ENCODE assay signal across 8 cellular contexts in the genomic region with DNA sequence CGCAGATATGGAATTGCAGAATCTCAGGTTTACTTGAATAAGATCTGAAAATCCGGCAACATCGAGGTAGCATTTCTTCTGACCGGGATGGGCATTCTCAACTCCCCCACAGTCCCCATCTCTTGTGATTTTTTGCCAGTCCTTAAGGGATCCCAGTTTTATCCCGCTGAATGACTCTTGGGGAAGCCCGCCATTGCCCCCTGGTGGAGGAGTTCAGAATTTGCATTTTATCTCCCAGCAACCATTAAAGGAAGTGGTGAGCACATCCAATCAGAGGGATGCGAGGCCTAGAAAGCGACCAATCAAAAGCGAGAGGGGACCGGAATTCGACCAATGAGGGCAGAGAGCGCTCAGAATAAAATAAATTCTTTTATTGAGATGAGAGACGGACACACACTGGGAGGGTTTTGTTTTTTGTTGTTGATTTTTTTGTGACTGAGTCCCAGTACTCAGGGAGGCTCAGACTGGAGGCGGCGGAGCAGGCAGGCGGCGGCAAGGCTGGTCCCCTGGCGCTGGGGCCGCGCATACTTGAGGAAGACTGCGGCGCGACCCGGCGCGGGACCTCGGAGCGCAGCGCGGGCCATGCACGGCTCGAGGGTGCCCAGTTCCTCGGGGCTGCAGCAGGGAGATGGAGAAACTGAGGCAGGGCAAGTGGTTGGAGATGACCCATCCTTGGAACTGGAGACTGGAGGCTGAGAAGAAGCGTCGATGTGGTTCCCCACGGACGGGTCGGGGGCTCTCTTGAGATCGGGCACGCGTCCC. TPM values are rescaled to one million over a fixed set of nuclear protein-coding genes. Genes with fewer than 3 reads are reported as not detected.
DNase-seq lines count a peak whose midpoint lies in the region; ATAC-seq and TF ChIP-seq lines count a peak whose summit lies in the region.

No MANE protein-coding gene starts in this region.

- no peak overlapping the region for H3K4me3 ChIP-seq in choroid plexus epithelial cell (ENCODE audit: low read depth, low read length)

- peak; percentile 40 for ATAC-seq in HG03432 (IDR thresholded peaks at IDR 0.05; ENCODE audit: unreplicated experiment)
- ATAC-seq in left lobe of liver: peak; percentile 70
- no peak for ATAC-seq in HG02973 (IDR thresholded peaks at IDR 0.05; ENCODE audit: unreplicated experiment)

- peak; percentile 95 for DNase-seq in CD1c-positive myeloid dendritic cell (ENCODE audit: extremely low spot score)
- DNase-seq in NCI-H69 (lab: John Stamatoyannopoulos, UW): peak; percentile 91
- DNase-seq in activated CD4-positive, alpha-beta T cell treated with anti-CD3 and anti-CD28 coated beads for 48 hours: peak; percentile 82
- DNase-seq in choroid plexus epithelial cell (ENCODE audit: low read depth): peak; percentile 97
- peak; percentile 78 for DNase-seq in left lobe of liver (ENCODE audit: low spot score)
- DNase-seq in stimulated activated CD4-positive, alpha-beta T cell treated with anti-CD3 and anti-CD28 coated beads, Interleukin-4, amount 100 ng/mL, for 48 hours (ENCODE audit: low read depth in 2 of 2): peak; percentile 57 to 59

- peak; percentile 93 for TF ChIP-seq CTCF in choroid plexus epithelial cell (conservative IDR thresholded peaks at IDR 0.05; ENCODE audit: low read depth, low read length)

RNA-seq across cellular contexts. Expression of a gene that starts 3.9 kb away (rescaled TPM):
- total RNA-seq in left lobe of liver: not detected

RNA-seq across cellular contexts. Expression of a gene that starts 4.5 kb away (rescaled TPM):
- total RNA-seq in left lobe of liver: 3.8 TPM

RNA-seq across cellular contexts. Expression of a gene that starts 30.8 kb away (rescaled TPM):
- 7.7 TPM for total RNA-seq in left lobe of liver
